Comparison of ENCODE assay signal across 28 cellular contexts in genomic region chr7:123655614-123656013, GRCh38. TPM values are rescaled to one million over a fixed set of nuclear protein-coding genes. Genes with fewer than 3 reads are reported as not detected.
"Had no signal": no experiment of that assay in that cellular context is flagged by ENCODE, and none has a peak within 500 bp of the region (broad histone marks: within the 10 kb centered on the region; RNA-seq: fewer than 3 reads in every experiment).

TSS of gene LMOD2 (plus strand) at chr7:123655866. CDS start at chr7:123655964, 98 bp downstream.

- H3K36me3 Mint-ChIP-seq: activated naive CD8-positive, alpha-beta T cell; natural killer cell; stimulated activated naive B cell treated with anti-CD40 and anti-IgM and Interleukin-4, amounts not matched to agents 10 μg/mL and 1 μg/mL and 100 μg/mL, for 72 hours; type B pancreatic cell had no signal

- H3K4me1 ChIP-seq: lower lobe of right lung, pancreas, testis had no signal

- H3K27ac ChIP-seq: coronary artery, esophagus muscularis mucosa, lower lobe of right lung, neutrophil, pancreas, right lobe of liver, testis had no signal

- DNase-seq: activated B cell treated with CpG ODN at 0.5 μM for 24 hours; activated CD4-positive, alpha-beta T cell treated with anti-CD3 and anti-CD28 coated beads for 36 hours; activated CD4-positive, alpha-beta T cell treated with anti-CD3 and anti-CD28 coated beads, Interleukin-2, amount 50 U/mL, for 4 hours; activated CD8-positive, alpha-beta memory T cell treated with anti-CD3 and anti-CD28 coated beads for 24 hours; activated CD8-positive, alpha-beta memory T cell treated with anti-CD3 and anti-CD28 coated beads, Interleukin-2, amount 50 U/mL, for 4 hours; activated naive CD4-positive, alpha-beta T cell; activated T-cell treated with anti-CD3 and anti-CD28 coated beads, Interleukin-2, amount 50 U/mL, for 24 hours; cerebellar nuclear complex; head of caudate nucleus; islet precursor cell; left colon; lower lobe of right lung; natural killer cell; pancreas; right lobe of liver; stimulated activated CD4-positive, alpha-beta T cell treated with anti-CD3 and anti-CD28 coated beads, Interleukin-2, amount 100 ng/mL, for 48 hours; stimulated activated CD8-positive, alpha-beta memory T cell treated with anti-CD3 and anti-CD28 coated beads, Interleukin-4, amount 100 ng/mL, for 48 hours; stimulated activated naive B cell treated with anti-CD40 and anti-IgM and Interleukin-4, amounts not matched to agents 10 μg/mL and 1 μg/mL and 100 μg/mL, for 72 hours; testis had no signal

- H3K27me3 Mint-ChIP-seq: type B pancreatic cell had no signal

- H3K27ac Mint-ChIP-seq: activated B cell treated with CpG ODN at 0.5 μM for 24 hours; activated CD4-positive, alpha-beta T cell treated with anti-CD3 and anti-CD28 coated beads for 36 hours; activated naive CD8-positive, alpha-beta T cell; activated T-cell treated with anti-CD3 and anti-CD28 coated beads, Interleukin-2, amount 50 U/mL, for 24 hours; activated T-helper 17 cell treated with anti-CD3 and anti-CD28 coated beads, Interleukin-2, amount 50 U/mL, for 72 hours; natural killer cell; stimulated activated naive B cell treated with anti-CD40 and anti-IgM and Interleukin-4, amounts not matched to agents 10 μg/mL and 1 μg/mL and 100 μg/mL, for 72 hours; T-helper 1 cell treated with Interleukin-12 subunit alpha and Interleukin-12 subunit beta and Interleukin-4 antibody, amounts not matched to agents 30 μg/mL and 1 μg/mL, for 36 hours; type B pancreatic cell had no signal

- ATAC-seq: activated CD4-positive, alpha-beta T cell treated with anti-CD3 and anti-CD28 coated beads for 36 hours; activated T-helper 17 cell treated with anti-CD3 and anti-CD28 coated beads, Interleukin-2, amount 50 U/mL, for 72 hours; left colon; lower lobe of right lung; natural killer cell; pancreas; right lobe of liver; stimulated activated naive B cell treated with anti-CD40 and anti-IgM and Interleukin-4, amounts not matched to agents 10 μg/mL and 1 μg/mL and 100 μg/mL, for 72 hours had no signal

- H3K9me3 Mint-ChIP-seq: activated B cell treated with CpG ODN at 0.5 μM for 24 hours; activated T-cell treated with anti-CD3 and anti-CD28 coated beads, Interleukin-2, amount 50 U/mL, for 24 hours; activated T-helper 17 cell treated with anti-CD3 and anti-CD28 coated beads, Interleukin-2, amount 50 U/mL, for 72 hours; natural killer cell; stimulated activated naive B cell treated with anti-CD40 and anti-IgM and Interleukin-4, amounts not matched to agents 10 μg/mL and 1 μg/mL and 100 μg/mL, for 72 hours; T-helper 1 cell treated with Interleukin-12 subunit alpha and Interleukin-12 subunit beta and Interleukin-4 antibody, amounts not matched to agents 30 μg/mL and 1 μg/mL, for 36 hours; type B pancreatic cell had no signal

- H3K4me3 Mint-ChIP-seq: activated B cell treated with CpG ODN at 0.5 μM for 24 hours; activated CD4-positive, alpha-beta T cell treated with anti-CD3 and anti-CD28 coated beads for 36 hours; activated naive CD8-positive, alpha-beta T cell; activated T-cell treated with anti-CD3 and anti-CD28 coated beads, Interleukin-2, amount 50 U/mL, for 24 hours; activated T-helper 17 cell treated with anti-CD3 and anti-CD28 coated beads, Interleukin-2, amount 50 U/mL, for 72 hours; natural killer cell; stimulated activated naive B cell treated with anti-CD40 and anti-IgM and Interleukin-4, amounts not matched to agents 10 μg/mL and 1 μg/mL and 100 μg/mL, for 72 hours; T-helper 1 cell treated with Interleukin-12 subunit alpha and Interleukin-12 subunit beta and Interleukin-4 antibody, amounts not matched to agents 30 μg/mL and 1 μg/mL, for 36 hours; type B pancreatic cell had no signal

- H3K4me1 Mint-ChIP-seq: activated B cell treated with CpG ODN at 0.5 μM for 24 hours; activated CD4-positive, alpha-beta T cell treated with anti-CD3 and anti-CD28 coated beads for 36 hours; activated T-helper 17 cell treated with anti-CD3 and anti-CD28 coated beads, Interleukin-2, amount 50 U/mL, for 72 hours; natural killer cell; stimulated activated naive B cell treated with anti-CD40 and anti-IgM and Interleukin-4, amounts not matched to agents 10 μg/mL and 1 μg/mL and 100 μg/mL, for 72 hours had no signal

- H3K27me3 ChIP-seq: esophagus muscularis mucosa, pancreas, right lobe of liver, testis had no signal

- H3K9me3 ChIP-seq: esophagus muscularis mucosa, lower lobe of right lung, neutrophil, pancreas, right lobe of liver, testis had no signal

- H3K4me3 ChIP-seq: coronary artery, esophagus muscularis mucosa, lower lobe of right lung, pancreas, right lobe of liver, testis had no signal

- H3K36me3 ChIP-seq: lower lobe of right lung, neutrophil, pancreas, right lobe of liver had no signal

RNA-seq across cellular contexts. Expression of gene LMOD2, which starts in this region (rescaled TPM):
- total RNA-seq: activated B cell treated with CpG ODN at 0.5 μM for 24 hours; activated CD4-positive, alpha-beta T cell treated with anti-CD3 and anti-CD28 coated beads for 36 hours; activated T-helper 17 cell treated with anti-CD3 and anti-CD28 coated beads, Interleukin-2, amount 50 U/mL, for 72 hours; astrocyte; esophagus muscularis mucosa; frontal cortex; left colon; lower lobe of right lung; natural killer cell had no signal
- polyA plus RNA-seq: pancreas had no signal
